In the genomic region with DNA sequence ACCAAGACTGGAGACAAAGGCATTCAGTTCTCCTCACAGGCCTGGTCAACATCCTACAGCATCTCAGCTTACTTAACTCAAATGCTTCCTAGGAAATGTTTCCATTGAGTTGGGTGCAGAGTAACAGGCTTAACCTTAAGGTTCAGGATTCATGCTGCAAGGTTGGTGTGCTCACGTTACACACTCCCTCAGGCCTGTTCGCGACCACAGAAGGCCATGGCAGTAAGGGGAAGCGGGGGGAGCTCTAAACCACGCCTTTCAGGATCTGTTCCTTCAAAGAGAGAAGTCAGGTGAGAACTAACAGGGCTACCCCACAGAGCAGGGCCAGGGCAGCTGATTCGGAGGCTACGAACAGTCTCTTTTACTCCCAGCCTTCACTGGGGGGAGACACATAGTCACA, we compare ENCODE assay signal across 12 cellular contexts. TPM values are rescaled to one million over a fixed set of nuclear protein-coding genes. Genes with fewer than 3 reads are reported as not detected.
"Had no signal": no experiment of that assay in that cellular context is flagged by ENCODE, and none has a peak within 500 bp of the region (broad histone marks: within the 10 kb centered on the region; RNA-seq: fewer than 3 reads in every experiment).

No MANE protein-coding gene starts in this region.

RNA-seq across cellular contexts. Expression of gene RARRES2, which starts 53.6 kb away (rescaled TPM):
- total RNA-seq: activated CD4-positive, alpha-beta memory T cell treated with anti-CD3 and anti-CD28 coated beads for 36 hours; activated CD4-positive, alpha-beta T cell treated with anti-CD3 and anti-CD28 coated beads for 36 hours; activated CD4-positive, alpha-beta T cell treated with anti-CD3 and anti-CD28 coated beads, Interleukin-2, amount 10 ng/mL, durations not matched to agents 24 days and 14 days; activated CD8-positive, alpha-beta memory T cell treated with anti-CD3 and anti-CD28 coated beads for 36 hours; activated CD8-positive, alpha-beta memory T cell treated with anti-CD3 and anti-CD28 coated beads, Interleukin-2, amount 10 ng/mL, durations not matched to agents 7 days and 5 days; activated CD8-positive, alpha-beta T cell treated with anti-CD3 and anti-CD28 coated beads, Interleukin-2, amount 10 ng/mL, durations not matched to agents 7 days and 5 days; activated naive CD4-positive, alpha-beta T cell treated with anti-CD3 and anti-CD28 coated beads for 36 hours; activated naive CD8-positive, alpha-beta T cell treated with anti-CD3 and anti-CD28 coated beads for 36 hours; activated T-helper 1 cell treated with anti-CD3 and anti-CD28 coated beads, Interleukin-12 subunit alpha, Interleukin-12 subunit beta, Interleukin-2, Interleukin-4 antibody, amounts not matched to agents 30 ng/mL and 10 ng/mL and 1 ng/mL, durations not matched to agents 14 hours and 24 hours and 36 hours; activated T-helper 2 cell treated with anti-CD3 and anti-CD28 coated beads, Interferon-gamma antibody, Interleukin-2, Interleukin-4, amounts not matched to agents 10 μg/mL and 5 μg/mL and 100 μg/mL, durations not matched to agents 14 hours and 24 hours and 36 hours; foreskin keratinocyte; T-helper 2 cell treated with Interferon-gamma antibody and Interleukin-4, amounts not matched to agents 100 ng/mL and 5 ng/mL, for 36 hours had no signal
- polyA plus RNA-seq: foreskin keratinocyte had no signal
